Comparison of ENCODE assay signal across 21 cellular contexts in genomic region chr1:245946905-245947304, GRCh38.
DNase-seq lines count a peak whose midpoint lies in the region; ATAC-seq, FAIRE-seq and TF ChIP-seq lines count a peak whose summit lies in the region.
"Had no signal": no experiment of that assay in that cellular context is flagged by ENCODE, and none has a peak within 500 bp of the region (broad histone marks: within the 10 kb centered on the region; RNA-seq: fewer than 3 reads in every experiment).

No MANE protein-coding gene starts in this region.

- H3K4ac ChIP-seq in neuronal stem cell (ENCODE audit: low read length), result no peak overlapping the region

- no peak overlapping the region for H2BK5ac ChIP-seq in neuronal stem cell (ENCODE audit: low read length)

- FAIRE-seq in kidney (lab: Jason Lieb, UNC), result no peak

- H4K8ac ChIP-seq in neuronal stem cell (ENCODE audit: low read depth, low read length), result no peak overlapping the region

- no peak overlapping the region for H2AK5ac ChIP-seq in neuronal stem cell (ENCODE audit: low read depth, low read length)

- DNase-seq in AG10803 (ENCODE audit: low read depth), result peak; percentile 40
- DNase-seq in cerebellar cortex (ENCODE audit: low spot score), result peak; percentile 38
- DNase-seq in kidney, result peak; percentile 71
- DNase-seq in neuronal stem cell (ENCODE audit: low spot score), result no peak
- no peak for DNase-seq in stimulated activated naive CD8-positive, alpha-beta T cell treated with anti-CD3 and anti-CD28 coated beads, Interleukin-15, Interleukin-2, amounts not matched to agents 100 U/mL and 50 U/mL, for 24 hours
- no peak for DNase-seq in NCI-H1436 treated with DMSO at 0.1 percent for 48 hours (lab: John Stamatoyannopoulos, UW)
- DNase-seq: activated CD4-positive, alpha-beta T cell treated with anti-CD3 and anti-CD28 coated beads for 36 hours; activated naive CD4-positive, alpha-beta T cell treated with anti-CD3 and anti-CD28 coated beads, Interleukin-2, amount 10 ng/mL, durations not matched to agents 7 days and 5 days; activated T-cell treated with anti-CD3 and anti-CD28 coated beads, Interleukin-2, amount 50 U/mL, for 72 hours; NCI-H1417 treated with DMSO at 0.1 percent for 48 hours; NCI-H774; OCI-M1; psoas muscle; SHP77 treated with DMSO at 0.1 percent for 48 hours; stimulated activated CD4-positive, alpha-beta T cell treated with anti-CD3 and anti-CD28 coated beads, Interleukin-12 subunit alpha, Interleukin-12 subunit beta, amount 100 ng/mL, for 4 hours had no signal

- H2BK15ac ChIP-seq in neuronal stem cell (ENCODE audit: low read length), result no peak overlapping the region

- H3K14ac ChIP-seq in neuronal stem cell (ENCODE audit: low read length), result no peak overlapping the region

- H3K4me1 ChIP-seq in kidney (ENCODE audit: control insufficient read depth in 1 of 2, insufficient read depth in 1 of 2, low read depth in 1 of 2, low read length in 2 of 2), result no peaks in the 10 kb centered on the region
- no peaks in the 10 kb centered on the region for H3K4me1 ChIP-seq in neuronal stem cell (ENCODE audit: control insufficient read depth in 2 of 2, insufficient read depth in 1 of 2, low read depth in 1 of 2, low read length in 2 of 2)
- H3K4me1 ChIP-seq: ascending aorta, vagina had no signal

- no peak overlapping the region for H2BK12ac ChIP-seq in neuronal stem cell (ENCODE audit: low read length)

- no peak overlapping the region for H2BK120ac ChIP-seq in neuronal stem cell (ENCODE audit: low read depth, low read length)

- H3K4me2 ChIP-seq in neuronal stem cell (ENCODE audit: insufficient read depth, low read length, poor library complexity, severe bottlenecking), result no peak overlapping the region

- H3K9me3 ChIP-seq in kidney (ENCODE audit: control insufficient read depth in 1 of 2, low read length in 2 of 2), result peaks cover 0 to 4% of the 10 kb centered on the region in 2 donors
- H3K9me3 ChIP-seq in neuronal stem cell (replicated peaks in 1 of 2; ENCODE audit: control insufficient read depth in 2 of 2, insufficient read depth in 1 of 2, low read depth in 1 of 2, low read length in 2 of 2), result no peaks in the 10 kb centered on the region
- H3K9me3 ChIP-seq: psoas muscle, vagina had no signal

- no peak overlapping the region for H4K91ac ChIP-seq in neuronal stem cell (ENCODE audit: low read depth, low read length, poor library complexity)

- H3K9ac ChIP-seq in kidney (ENCODE audit: low read length in 2 of 2) (no peak overlapping the region), neuronal stem cell (ENCODE audit: low read depth, low read length, poor library complexity) (no peak overlapping the region)

- H3K27ac ChIP-seq in kidney (ENCODE audit: low read depth in 2 of 2, low read length in 2 of 2) (no peak overlapping the region), neuronal stem cell (replicated peaks; ENCODE audit: low read length) (no peak overlapping the region)
- H3K27ac ChIP-seq: ascending aorta, HL-60, psoas muscle, vagina had no signal

- no peaks in the 10 kb centered on the region for H3K79me1 ChIP-seq in neuronal stem cell (ENCODE audit: low read depth, low read length)

- H3K36me3 ChIP-seq in kidney (ENCODE audit: control insufficient read depth in 1 of 2, insufficient read depth in 2 of 2, low read length in 2 of 2) (no peaks in the 10 kb centered on the region), neuronal stem cell (replicated peaks in 1 of 2; ENCODE audit: control insufficient read depth in 2 of 2, insufficient read depth in 2 of 2, low read length in 2 of 2) (no peaks in the 10 kb centered on the region)
- H3K36me3 ChIP-seq: ascending aorta, vagina had no signal

- H3K18ac ChIP-seq in neuronal stem cell (ENCODE audit: low read length), result no peak overlapping the region

- H3K4me3 ChIP-seq in AG10803 (ENCODE audit: low read length), result no peak overlapping the region
- H3K4me3 ChIP-seq in kidney (ENCODE audit: low read length in 2 of 2), result peak overlapping the region in 1 of 2 donors; percentile 1
- H3K4me3 ChIP-seq in neuronal stem cell (ENCODE audit: low read length in 2 of 2), result no peak overlapping the region
- H3K4me3 ChIP-seq: ascending aorta, psoas muscle, vagina had no signal

- ATAC-seq in HG03095 (IDR thresholded peaks at IDR 0.05; ENCODE audit: unreplicated experiment) (no peak), GM18498 (IDR thresholded peaks at IDR 0.05; ENCODE audit: unreplicated experiment) (no peak)
- ATAC-seq in stimulated activated naive CD8-positive, alpha-beta T cell treated with anti-CD3 and anti-CD28 coated beads, Interleukin-15, Interleukin-2, amounts not matched to agents 100 U/mL and 50 U/mL, for 24 hours, result no peak
- ATAC-seq: activated CD4-positive, alpha-beta T cell treated with anti-CD3 and anti-CD28 coated beads for 36 hours; activated T-cell treated with anti-CD3 and anti-CD28 coated beads, Interleukin-2, amount 50 U/mL, for 72 hours; natural killer cell treated with Interleukin-12 subunit alpha and Interleukin-12 subunit beta and Interleukin-15 and Interleukin-18, amount 100 ng/mL, for 72 hours; psoas muscle had no signal

- no peaks in the 10 kb centered on the region for H3K27me3 ChIP-seq in neuronal stem cell (ENCODE audit: control insufficient read depth in 3 of 3, insufficient read depth in 3 of 3, low read depth in 1 of 3, low read length in 3 of 3)
- H3K27me3 ChIP-seq: ascending aorta, vagina had no signal

- WGBS in neuronal stem cell (ENCODE audit: extremely low coverage in 2 of 2, insufficient read length in 2 of 2, insufficient replicate concordance in 1 of 2), 2 donors, result no CpG with 5 or more reads among the region's 10 CpGs

- H2AFZ ChIP-seq in neuronal stem cell (ENCODE audit: low read length), result peak overlapping the region; percentile 21

- no peak overlapping the region for H3K23ac ChIP-seq in neuronal stem cell (ENCODE audit: low read depth, low read length, poor library complexity)

- intact Hi-C loops in kidney (cut with DNase I), result no loop called here

- no peak for TF ChIP-seq CTCF in AG10803 (conservative IDR thresholded peaks at IDR 0.05; ENCODE audit: low read length)
- no peak for TF ChIP-seq CTCF in kidney (IDR thresholded peaks at IDR 0.05; ENCODE audit: borderline replicate concordance, extremely low read depth, insufficient read depth)

Comparison
In these comparisons a context has a peak if more than half of its experiments do, and no peak if none do; other contexts are left out.
1. DNase-seq: peak in AG10803 (single experiment), cerebellar cortex (single experiment) and kidney (single experiment); none in neuronal stem cell (single experiment), stimulated activated naive CD8-positive, alpha-beta T cell treated with anti-CD3 and anti-CD28 coated beads, Interleukin-15, Interleukin-2, amounts not matched to agents 100 U/mL and 50 U/mL, for 24 hours (single experiment) and NCI-H1436 treated with DMSO at 0.1 percent for 48 hours (single experiment).